Comparison of ENCODE assay signal across 35 cellular contexts in genomic region chr3:146839727-146840126, GRCh38.
"Had no signal": no experiment of that assay in that cellular context is flagged by ENCODE, and none has a peak within 500 bp of the region (broad histone marks: within the 10 kb centered on the region; RNA-seq: fewer than 3 reads in every experiment).

No MANE protein-coding gene starts in this region.

- ATAC-seq: activated naive CD8-positive, alpha-beta T cell treated with anti-CD3 and anti-CD28 coated beads, Interleukin-2, amount 50 U/mL, for 24 hours; activated T-cell treated with anti-CD3 and anti-CD28 coated beads, Interleukin-2, amount 50 U/mL, for 72 hours; activated T-helper 17 cell treated with anti-CD3 and anti-CD28 coated beads, Interleukin-2, amount 50 U/mL, for 72 hours; body of pancreas; effector memory CD8-positive, alpha-beta T cell; gastroesophageal sphincter; heart right ventricle; WTC11 had no signal

- H3K27me3 ChIP-seq: adrenal gland, esophagus muscularis mucosa, gastroesophageal sphincter, heart right ventricle had no signal

- H3K4me1 Mint-ChIP-seq: activated CD4-positive, alpha-beta memory T cell treated with anti-CD3 and anti-CD28 coated beads, Interleukin-2, amount 10 ng/mL, durations not matched to agents 7 days and 5 days; activated CD4-positive, alpha-beta T cell treated with anti-CD3 and anti-CD28 coated beads, Interleukin-2, amount 10 ng/mL, durations not matched to agents 7 days and 5 days; activated naive CD8-positive, alpha-beta T cell treated with anti-CD3 and anti-CD28 coated beads, Interleukin-2, amount 50 U/mL, for 24 hours; activated T-helper 17 cell treated with anti-CD3 and anti-CD28 coated beads, Interleukin-2, amount 50 U/mL, for 72 hours; WTC11 had no signal

- H3K4me3 ChIP-seq: adrenal gland, body of pancreas, esophagus muscularis mucosa, gastroesophageal sphincter, heart right ventricle had no signal

- DNase-seq: activated CD4-positive, alpha-beta memory T cell treated with anti-CD3 and anti-CD28 coated beads, Interleukin-2, amount 10 ng/mL, durations not matched to agents 7 days and 5 days; activated CD4-positive, alpha-beta T cell treated with anti-CD3 and anti-CD28 coated beads for 1 hour; activated CD4-positive, alpha-beta T cell treated with anti-CD3 and anti-CD28 coated beads for 4 hours; activated CD4-positive, alpha-beta T cell treated with anti-CD3 and anti-CD28 coated beads, Interleukin-2, amount 10 ng/mL, durations not matched to agents 7 days and 5 days; activated CD4-positive, alpha-beta T cell treated with anti-CD3 and anti-CD28 coated beads, Interleukin-2, amount 50 U/mL, for 4 hours; activated CD8-positive, alpha-beta memory T cell treated with anti-CD3 and anti-CD28 coated beads, Interleukin-2, amount 50 U/mL, for 48 hours; activated effector memory CD4-positive, alpha-beta T cell treated with Interleukin-2 at 50 U/mL for 16 hours; activated gamma-delta T cell treated with Interleukin-2 at 50 U/mL for 16 hours; activated naive CD4-positive, alpha-beta T cell treated with anti-CD3 and anti-CD28 coated beads, Interleukin-2, amount 50 U/mL, for 16 hours; activated naive CD4-positive, alpha-beta T cell treated with Interleukin-2 at 50 U/mL for 16 hours; activated naive CD8-positive, alpha-beta T cell treated with anti-CD3 and anti-CD28 coated beads, Interleukin-2, amount 50 U/mL, for 24 hours; activated T-cell treated with anti-CD3 and anti-CD28 coated beads for 4 hours; activated T-cell treated with anti-CD3 and anti-CD28 coated beads, Interleukin-2, amount 50 U/mL, for 24 hours; activated T-cell treated with anti-CD3 and anti-CD28 coated beads, Interleukin-2, amount 50 U/mL, for 72 hours; adrenal gland; amygdala; aorta; body of pancreas; caudate nucleus; cortex of kidney; dermis blood vessel endothelial cell; effector CD4-positive, alpha-beta T cell; effector memory CD8-positive, alpha-beta T cell; erythroblast; foreskin melanocyte; heart right ventricle; T-helper 2 cell had no signal

- H3K36me3 Mint-ChIP-seq: activated naive CD8-positive, alpha-beta T cell; WTC11 had no signal

- H3K36me3 ChIP-seq: adrenal gland, esophagus muscularis mucosa, gastroesophageal sphincter, heart right ventricle had no signal

- H3K4me1 ChIP-seq: adrenal gland, body of pancreas, esophagus muscularis mucosa, gastroesophageal sphincter, heart right ventricle had no signal

- H3K4me3 Mint-ChIP-seq: activated CD4-positive, alpha-beta memory T cell treated with anti-CD3 and anti-CD28 coated beads, Interleukin-2, amount 10 ng/mL, durations not matched to agents 7 days and 5 days; activated CD4-positive, alpha-beta T cell treated with anti-CD3 and anti-CD28 coated beads, Interleukin-2, amount 10 ng/mL, durations not matched to agents 7 days and 5 days; activated naive CD8-positive, alpha-beta T cell; activated naive CD8-positive, alpha-beta T cell treated with anti-CD3 and anti-CD28 coated beads, Interleukin-2, amount 50 U/mL, for 24 hours; activated T-cell treated with anti-CD3 and anti-CD28 coated beads, Interleukin-2, amount 50 U/mL, for 24 hours; activated T-cell treated with anti-CD3 and anti-CD28 coated beads, Interleukin-2, amount 50 U/mL, for 72 hours; activated T-helper 17 cell treated with anti-CD3 and anti-CD28 coated beads, Interleukin-2, amount 50 U/mL, for 72 hours; effector memory CD8-positive, alpha-beta T cell; WTC11 had no signal

- H3K9me3 Mint-ChIP-seq: activated CD4-positive, alpha-beta T cell treated with anti-CD3 and anti-CD28 coated beads, Interleukin-2, amount 10 ng/mL, durations not matched to agents 7 days and 5 days; activated T-cell treated with anti-CD3 and anti-CD28 coated beads, Interleukin-2, amount 50 U/mL, for 24 hours; WTC11 had no signal

- H3K27ac ChIP-seq: adrenal gland, body of pancreas, esophagus muscularis mucosa, gastroesophageal sphincter, heart right ventricle, VCaP had no signal

- H3K27ac Mint-ChIP-seq: activated CD4-positive, alpha-beta memory T cell treated with anti-CD3 and anti-CD28 coated beads, Interleukin-2, amount 10 ng/mL, durations not matched to agents 7 days and 5 days; activated CD4-positive, alpha-beta T cell treated with anti-CD3 and anti-CD28 coated beads, Interleukin-2, amount 10 ng/mL, durations not matched to agents 7 days and 5 days; activated naive CD8-positive, alpha-beta T cell; activated naive CD8-positive, alpha-beta T cell treated with anti-CD3 and anti-CD28 coated beads, Interleukin-2, amount 50 U/mL, for 24 hours; activated T-cell treated with anti-CD3 and anti-CD28 coated beads, Interleukin-2, amount 50 U/mL, for 24 hours; activated T-cell treated with anti-CD3 and anti-CD28 coated beads, Interleukin-2, amount 50 U/mL, for 72 hours; activated T-helper 17 cell treated with anti-CD3 and anti-CD28 coated beads, Interleukin-2, amount 50 U/mL, for 72 hours; effector memory CD8-positive, alpha-beta T cell; WTC11 had no signal

- H3K9me3 ChIP-seq: adrenal gland, body of pancreas, esophagus muscularis mucosa, gastroesophageal sphincter, heart right ventricle had no signal

- H3K27me3 Mint-ChIP-seq: activated CD4-positive, alpha-beta memory T cell treated with anti-CD3 and anti-CD28 coated beads, Interleukin-2, amount 10 ng/mL, durations not matched to agents 7 days and 5 days; activated CD4-positive, alpha-beta T cell treated with anti-CD3 and anti-CD28 coated beads, Interleukin-2, amount 10 ng/mL, durations not matched to agents 7 days and 5 days; activated naive CD8-positive, alpha-beta T cell; activated naive CD8-positive, alpha-beta T cell treated with anti-CD3 and anti-CD28 coated beads, Interleukin-2, amount 50 U/mL, for 24 hours; activated T-cell treated with anti-CD3 and anti-CD28 coated beads, Interleukin-2, amount 50 U/mL, for 24 hours; activated T-helper 17 cell treated with anti-CD3 and anti-CD28 coated beads, Interleukin-2, amount 50 U/mL, for 72 hours; effector memory CD8-positive, alpha-beta T cell had no signal

- FAIRE-seq: colon, TTC549 had no signal
